Comparison of ENCODE assay signal across 1 cellular context in the genomic region with DNA sequence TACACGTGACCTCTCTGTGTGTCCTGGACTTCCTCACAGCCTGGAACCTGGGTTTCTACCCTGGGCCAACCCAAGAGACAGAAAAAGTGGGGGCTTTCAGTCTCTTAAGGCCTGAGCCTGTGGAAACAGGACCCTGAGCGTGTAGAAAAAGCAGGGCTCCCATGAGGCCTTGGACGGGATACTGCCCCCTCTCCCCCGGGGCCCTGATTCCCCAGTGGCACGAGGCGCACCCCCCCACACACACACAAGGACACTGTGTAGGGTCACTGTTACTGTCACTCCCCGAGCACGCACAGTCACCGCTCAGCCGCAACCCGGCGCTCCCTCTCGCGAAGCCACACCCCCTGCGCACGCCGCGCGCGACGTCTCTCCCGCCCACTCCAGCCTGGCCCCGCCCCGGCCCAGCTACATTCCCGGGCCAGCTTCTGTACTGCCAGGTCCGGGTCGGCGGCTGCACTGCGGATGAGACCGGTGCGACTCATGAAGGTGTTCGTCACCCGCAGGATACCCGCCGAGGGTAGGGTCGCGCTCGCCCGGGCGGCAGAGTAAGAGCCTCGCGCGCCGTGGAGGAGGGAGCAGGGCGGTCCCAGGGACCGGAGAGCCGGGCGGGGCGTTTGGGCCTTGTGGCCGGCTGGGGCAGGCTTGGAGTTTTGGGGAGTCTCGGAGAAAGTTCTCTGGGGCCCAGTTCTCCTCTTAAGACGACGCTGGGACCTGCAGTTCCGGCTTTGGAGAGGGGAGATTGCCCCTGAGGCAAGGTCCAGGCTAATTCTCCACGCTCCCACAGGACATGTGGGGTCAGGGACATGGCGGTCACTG.
TF ChIP-seq lines count a peak whose summit lies in the region.

GRHPR (plus strand) TSS at position 408 of the 816 bp plus-strand sequence; CDS start at position 463, 55 bp downstream.

TF ChIP-seq in HepG2, 621 proteins besides CTCF, POLR2A, EP300 and RAD21 (continued from another document and continues in another):
- TF ChIP-seq HOXA9 (CRISPR knock-in tag; IDR thresholded peaks at IDR 0.05; ENCODE audit: borderline replicate concordance) = no peak; the same call in 1 of the 2 replicates
- TF ChIP-seq ARID2 (CRISPR knock-in tag; IDR thresholded peaks at IDR 0.05; ENCODE audit: borderline replicate concordance) = no peak
- no peak for TF ChIP-seq SKIL (CRISPR knock-in tag; IDR thresholded peaks at IDR 0.05; ENCODE audit: borderline replicate concordance)
- TF ChIP-seq ZNF224 (CRISPR knock-in tag; IDR thresholded peaks at IDR 0.05) = no peak
- TF ChIP-seq ZNF652 (CRISPR knock-in tag; IDR thresholded peaks at IDR 0.05; ENCODE audit: borderline replicate concordance, low read depth) = no peak
- peak; percentile 64 for TF ChIP-seq ZNF781 (CRISPR knock-in tag; IDR thresholded peaks at IDR 0.05; ENCODE audit: borderline replicate concordance, not compliant biosample characterization)
- peak; percentile 33; the same call in 1 of the 2 replicates for TF ChIP-seq ZNF337 (CRISPR knock-in tag; IDR thresholded peaks at IDR 0.05; ENCODE audit: borderline replicate concordance, low read depth)
- no peak for TF ChIP-seq ZNF713 (CRISPR knock-in tag; IDR thresholded peaks at IDR 0.05)
- no peak for TF ChIP-seq IRX3 (CRISPR knock-in tag; IDR thresholded peaks at IDR 0.05; ENCODE audit: borderline replicate concordance, low read depth)
- TF ChIP-seq ZNF530 (CRISPR knock-in tag; IDR thresholded peaks at IDR 0.05; ENCODE audit: low read depth) = 0 out of 2 replicates have a peak, but pooled peaks have one; percentile 52
- TF ChIP-seq ZNF441 (CRISPR knock-in tag; IDR thresholded peaks at IDR 0.05; ENCODE audit: borderline replicate concordance) = peak; percentile 84
- TF ChIP-seq STAT5B (CRISPR knock-in tag; IDR thresholded peaks at IDR 0.05) = no peak
- no peak for TF ChIP-seq CHD2 (IDR thresholded peaks at IDR 0.05; ENCODE audit: low read depth, low read length)
- TF ChIP-seq ATF3 (CRISPR knock-in tag; IDR thresholded peaks at IDR 0.05) = no peak
- peak; percentile 95 for TF ChIP-seq ZFX (CRISPR knock-in tag; IDR thresholded peaks at IDR 0.05; ENCODE audit: low read depth)
- 0 out of 2 replicates have a peak, but pooled peaks have one; percentile 11 for TF ChIP-seq ZNF280B (CRISPR knock-in tag; IDR thresholded peaks at IDR 0.05; ENCODE audit: borderline replicate concordance)
- TF ChIP-seq FOXP1 (IDR thresholded peaks at IDR 0.05) = no peak
- no peak for TF ChIP-seq FOXP1 (CRISPR knock-in tag; IDR thresholded peaks at IDR 0.05)
- TF ChIP-seq, protein P1, sequence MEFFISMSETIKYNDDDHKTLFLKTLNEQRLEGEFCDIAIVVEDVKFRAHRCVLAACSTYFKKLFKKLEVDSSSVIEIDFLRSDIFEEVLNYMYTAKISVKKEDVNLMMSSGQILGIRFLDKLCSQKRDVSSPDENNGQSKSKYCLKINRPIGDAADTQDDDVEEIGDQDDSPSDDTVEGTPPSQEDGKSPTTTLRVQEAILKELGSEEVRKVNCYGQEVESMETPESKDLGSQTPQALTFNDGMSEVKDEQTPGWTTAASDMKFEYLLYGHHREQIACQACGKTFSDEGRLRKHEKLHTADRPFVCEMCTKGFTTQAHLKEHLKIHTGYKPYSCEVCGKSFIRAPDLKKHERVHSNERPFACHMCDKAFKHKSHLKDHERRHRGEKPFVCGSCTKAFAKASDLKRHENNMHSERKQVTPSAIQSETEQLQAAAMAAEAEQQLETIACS (CRISPR knock-in tag; IDR thresholded peaks at IDR 0.05) = peak; percentile 52
- TF ChIP-seq ZNF256 (CRISPR knock-in tag; conservative IDR thresholded peaks at IDR 0.05) = no peak
- no peak for TF ChIP-seq FOXK2 (IDR thresholded peaks at IDR 0.05)
- TF ChIP-seq ZNF335 (CRISPR knock-in tag; IDR thresholded peaks at IDR 0.05) = peak; percentile 58; the same call in 1 of the 2 replicates
- TF ChIP-seq ZMAT3 (CRISPR knock-in tag; conservative IDR thresholded peaks at IDR 0.05) = peak; percentile 92
- TF ChIP-seq ATAD3A (CRISPR knock-in tag; IDR thresholded peaks at IDR 0.05) = 0 out of 2 replicates have a peak, but pooled peaks have one; percentile 43
- TF ChIP-seq FOXO4 (CRISPR knock-in tag; conservative IDR thresholded peaks at IDR 0.05) = no peak
- no peak for TF ChIP-seq ZFYVE20 (CRISPR knock-in tag; IDR thresholded peaks at IDR 0.05; ENCODE audit: borderline replicate concordance, low read depth)
- no peak for TF ChIP-seq NR2F1 (CRISPR knock-in tag; IDR thresholded peaks at IDR 0.05)
- TF ChIP-seq CBX5 (CRISPR knock-in tag; IDR thresholded peaks at IDR 0.05; ENCODE audit: borderline replicate concordance) = peak; percentile 30; the same call in 1 of the 2 replicates
- TF ChIP-seq MLLT10 (CRISPR knock-in tag; IDR thresholded peaks at IDR 0.05) = 0 out of 2 replicates have a peak, but pooled peaks have one; percentile 34
- TF ChIP-seq, protein P2, sequence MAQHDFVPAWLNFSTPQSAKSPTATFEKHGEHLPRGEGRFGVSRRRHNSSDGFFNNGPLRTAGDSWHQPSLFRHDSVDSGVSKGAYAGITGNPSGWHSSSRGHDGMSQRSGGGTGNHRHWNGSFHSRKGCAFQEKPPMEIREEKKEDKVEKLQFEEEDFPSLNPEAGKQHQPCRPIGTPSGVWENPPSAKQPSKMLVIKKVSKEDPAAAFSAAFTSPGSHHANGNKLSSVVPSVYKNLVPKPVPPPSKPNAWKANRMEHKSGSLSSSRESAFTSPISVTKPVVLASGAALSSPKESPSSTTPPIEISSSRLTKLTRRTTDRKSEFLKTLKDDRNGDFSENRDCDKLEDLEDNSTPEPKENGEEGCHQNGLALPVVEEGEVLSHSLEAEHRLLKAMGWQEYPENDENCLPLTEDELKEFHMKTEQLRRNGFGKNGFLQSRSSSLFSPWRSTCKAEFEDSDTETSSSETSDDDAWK (CRISPR knock-in tag; IDR thresholded peaks at IDR 0.05) = no peak
- TF ChIP-seq HOMEZ (CRISPR knock-in tag; IDR thresholded peaks at IDR 0.05; ENCODE audit: low read depth) = 0 out of 2 replicates have a peak, but pooled peaks have one; percentile 28
- 0 out of 2 replicates have a peak, but pooled peaks have one; percentile 47 for TF ChIP-seq BRD4 (CRISPR knock-in tag; IDR thresholded peaks at IDR 0.05)
- no peak for TF ChIP-seq ZNF576 (CRISPR knock-in tag; IDR thresholded peaks at IDR 0.05)
- peak; percentile 28; the same call in 1 of the 2 replicates for TF ChIP-seq ZBTB8A (CRISPR knock-in tag; IDR thresholded peaks at IDR 0.05; ENCODE audit: borderline replicate concordance, low read depth)
- 0 out of 2 replicates have a peak, but pooled peaks have one; percentile 47 for TF ChIP-seq MAF1 (CRISPR knock-in tag; IDR thresholded peaks at IDR 0.05; ENCODE audit: borderline replicate concordance)
- TF ChIP-seq SAP130 (CRISPR knock-in tag; IDR thresholded peaks at IDR 0.05; ENCODE audit: low read depth) = peak; percentile 93
- TF ChIP-seq, protein P3, sequence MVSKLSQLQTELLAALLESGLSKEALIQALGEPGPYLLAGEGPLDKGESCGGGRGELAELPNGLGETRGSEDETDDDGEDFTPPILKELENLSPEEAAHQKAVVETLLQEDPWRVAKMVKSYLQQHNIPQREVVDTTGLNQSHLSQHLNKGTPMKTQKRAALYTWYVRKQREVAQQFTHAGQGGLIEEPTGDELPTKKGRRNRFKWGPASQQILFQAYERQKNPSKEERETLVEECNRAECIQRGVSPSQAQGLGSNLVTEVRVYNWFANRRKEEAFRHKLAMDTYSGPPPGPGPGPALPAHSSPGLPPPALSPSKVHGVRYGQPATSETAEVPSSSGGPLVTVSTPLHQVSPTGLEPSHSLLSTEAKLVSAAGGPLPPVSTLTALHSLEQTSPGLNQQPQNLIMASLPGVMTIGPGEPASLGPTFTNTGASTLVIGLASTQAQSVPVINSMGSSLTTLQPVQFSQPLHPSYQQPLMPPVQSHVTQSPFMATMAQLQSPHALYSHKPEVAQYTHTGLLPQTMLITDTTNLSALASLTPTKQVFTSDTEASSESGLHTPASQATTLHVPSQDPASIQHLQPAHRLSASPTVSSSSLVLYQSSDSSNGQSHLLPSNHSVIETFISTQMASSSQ (IDR thresholded peaks at IDR 0.05; ENCODE audit: low read depth) = no peak
- TF ChIP-seq, protein P3 (CRISPR knock-in tag; IDR thresholded peaks at IDR 0.05; ENCODE audit: borderline replicate concordance) = peak; percentile 77
- TF ChIP-seq ZNF780A (CRISPR knock-in tag; IDR thresholded peaks at IDR 0.05) = no peak
- TF ChIP-seq AHR (CRISPR knock-in tag; IDR thresholded peaks at IDR 0.05) = no peak; the same call in 1 of the 2 replicates
- TF ChIP-seq PHF5A (CRISPR knock-in tag; IDR thresholded peaks at IDR 0.05; ENCODE audit: low read depth, unreplicated experiment) = no peak
- no peak for TF ChIP-seq ETS1 (CRISPR knock-in tag; IDR thresholded peaks at IDR 0.05)
- TF ChIP-seq, protein P4, sequence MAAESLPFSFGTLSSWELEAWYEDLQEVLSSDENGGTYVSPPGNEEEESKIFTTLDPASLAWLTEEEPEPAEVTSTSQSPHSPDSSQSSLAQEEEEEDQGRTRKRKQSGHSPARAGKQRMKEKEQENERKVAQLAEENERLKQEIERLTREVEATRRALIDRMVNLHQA (CRISPR knock-in tag; IDR thresholded peaks at IDR 0.05) = no peak
- peak; percentile 90 for TF ChIP-seq HDAC1 (CRISPR knock-in tag; IDR thresholded peaks at IDR 0.05)
- TF ChIP-seq POGZ (CRISPR knock-in tag; IDR thresholded peaks at IDR 0.05) = no peak
- peak; percentile 77 for TF ChIP-seq ERF (CRISPR knock-in tag; IDR thresholded peaks at IDR 0.05)
